In the genomic region with DNA sequence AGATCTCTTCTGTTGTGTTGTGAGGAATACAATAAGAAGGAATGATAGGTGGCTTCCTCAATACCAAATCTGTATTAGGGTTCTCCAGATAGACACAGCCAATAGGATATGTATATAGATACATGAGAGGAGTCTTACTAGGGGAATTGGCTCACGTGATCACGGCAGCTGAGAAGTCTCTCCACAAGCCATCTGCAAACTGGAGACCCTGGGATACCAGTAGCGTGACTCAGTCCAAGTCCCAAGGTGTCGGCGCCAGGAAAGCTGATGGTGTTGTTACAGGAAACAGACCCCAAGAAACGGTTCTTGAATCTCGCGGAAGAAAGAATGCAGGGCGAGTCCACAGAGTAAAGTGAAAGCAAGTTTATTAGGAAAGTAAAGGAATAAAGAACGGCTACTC, we compare ENCODE assay signal across 23 cellular contexts.
DNase-seq lines count a peak whose midpoint lies in the region; ATAC-seq, FAIRE-seq and TF ChIP-seq lines count a peak whose summit lies in the region.
"Had no signal": no experiment of that assay in that cellular context is flagged by ENCODE, and none has a peak within 500 bp of the region (broad histone marks: within the 10 kb centered on the region; RNA-seq: fewer than 3 reads in every experiment).

No MANE protein-coding gene starts in this region.

- H4K20me1 ChIP-seq in HCT116 (ENCODE audit: insufficient read depth) (no peaks in the 10 kb centered on the region), fibroblast of lung (ENCODE audit: control insufficient read depth, extremely low read depth, insufficient read depth, low read length) (no peaks in the 10 kb centered on the region)

- no peak overlapping the region for H3K4me3 Mint-ChIP-seq in T-helper 1 cell treated with Interleukin-12 subunit alpha and Interleukin-12 subunit beta and Interleukin-4 antibody, amounts not matched to agents 30 μg/mL and 1 μg/mL, for 36 hours
- H3K4me3 Mint-ChIP-seq in activated T-helper 2 cell treated with anti-CD3 and anti-CD28 coated beads, Interferon-gamma antibody, Interleukin-2, Interleukin-4, amounts not matched to agents 10 μg/mL and 5 μg/mL and 100 μg/mL, durations not matched to agents 14 hours and 24 hours and 36 hours (ENCODE audit: low read depth), result no peak overlapping the region

- H3K4me1 Mint-ChIP-seq in T-helper 1 cell treated with Interleukin-12 subunit alpha and Interleukin-12 subunit beta and Interleukin-4 antibody, amounts not matched to agents 30 μg/mL and 1 μg/mL, for 36 hours (ENCODE audit: low read depth), result peaks cover 38% of the 10 kb centered on the region
- H3K4me1 Mint-ChIP-seq in activated T-helper 2 cell treated with anti-CD3 and anti-CD28 coated beads, Interferon-gamma antibody, Interleukin-2, Interleukin-4, amounts not matched to agents 10 μg/mL and 5 μg/mL and 100 μg/mL, durations not matched to agents 14 hours and 24 hours and 36 hours (ENCODE audit: low read depth), result peaks cover 38% of the 10 kb centered on the region

- no peaks in the 10 kb centered on the region for H3K27me3 Mint-ChIP-seq in T-helper 1 cell treated with Interleukin-12 subunit alpha and Interleukin-12 subunit beta and Interleukin-4 antibody, amounts not matched to agents 30 μg/mL and 1 μg/mL, for 36 hours (ENCODE audit: low read depth)
- H3K27me3 Mint-ChIP-seq in activated T-helper 2 cell treated with anti-CD3 and anti-CD28 coated beads, Interferon-gamma antibody, Interleukin-2, Interleukin-4, amounts not matched to agents 10 μg/mL and 5 μg/mL and 100 μg/mL, durations not matched to agents 14 hours and 24 hours and 36 hours (ENCODE audit: low read depth), result no peaks in the 10 kb centered on the region

- RAD21 ChIA-PET in HCT116 (lab: Charles Lee; ENCODE audit: low non-redundant PET in 1 of 2, low total read pairs in 2 of 2, uncharacterized antibody in 2 of 2, unreplicated experiment in 2 of 2), result no interaction called here

- BruUV-seq in HCT116 (replicated peaks; lab: Mats Ljungman, UMichigan), result no TSS peak

- peaks cover 61% of the 10 kb centered on the region for H3K36me3 Mint-ChIP-seq in T-helper 1 cell treated with Interleukin-12 subunit alpha and Interleukin-12 subunit beta and Interleukin-4 antibody, amounts not matched to agents 30 μg/mL and 1 μg/mL, for 36 hours (ENCODE audit: low read depth)
- H3K36me3 Mint-ChIP-seq in activated T-helper 2 cell treated with anti-CD3 and anti-CD28 coated beads, Interferon-gamma antibody, Interleukin-2, Interleukin-4, amounts not matched to agents 10 μg/mL and 5 μg/mL and 100 μg/mL, durations not matched to agents 14 hours and 24 hours and 36 hours (ENCODE audit: low read depth), result peaks cover 89% of the 10 kb centered on the region

- no peak for TF ChIP-seq POLR2A in HCT116 (IDR thresholded peaks at IDR 0.05; ENCODE audit: borderline replicate concordance, extremely low read depth, insufficient read depth, insufficient read length)

- intact Hi-C loops in HCT116 (cut with micrococcal nuclease), result no loop called here
- intact Hi-C loops in activated T-helper 2 cell treated with anti-CD3 and anti-CD28 coated beads, Interferon-gamma antibody, Interleukin-2, Interleukin-4, amounts not matched to agents 10 μg/mL and 5 μg/mL and 100 μg/mL, durations not matched to agents 14 hours and 24 hours and 36 hours (cut with micrococcal nuclease), result no loop called here

- FAIRE-seq in RCC 7860 (lab: Jason Lieb, UNC), result no peak
- FAIRE-seq: GM18507 had no signal

- ATAC-seq in HCT116, result no peak
- ATAC-seq: gastrocnemius medialis, psoas muscle, SK-N-SH treated with all-trans-retinoic acid at 6 μM for 48 hours had no signal

- POLR2A ChIA-PET in HCT116 (lab: Charles Lee), result interaction anchor here (0.7 to 1.8 kb wide), 3 partner anchors 8 to 298 kb away, joined by 3 to 5 read pairs (median 4); no protein-coding TSS in a partner anchor

- peaks cover 48 to 92% of the 10 kb centered on the region in 2 experiments for H3K4me1 ChIP-seq in HCT116 (ENCODE audit: control insufficient read depth in 1 of 2, insufficient read depth in 2 of 2, low read length in 2 of 2)
- H3K4me1 ChIP-seq in fibroblast of lung (ENCODE audit: control insufficient read depth, extremely low read depth, insufficient read depth, low read length), result peaks cover 8% of the 10 kb centered on the region

- peaks cover 0 to 13% of the 10 kb centered on the region in 2 experiments; a peak in 1 of 4 replicates for H3K36me3 ChIP-seq in HCT116 (ENCODE audit: control insufficient read depth in 1 of 2, insufficient read depth in 2 of 2, low read length in 2 of 2)
- no peaks in the 10 kb centered on the region for H3K36me3 ChIP-seq in fibroblast of lung (ENCODE audit: control insufficient read depth, insufficient read depth, low read length)
- H3K36me3 ChIP-seq: uterus had no signal

- H3K9ac ChIP-seq in HCT116 (ENCODE audit: low read length), result no peak overlapping the region
- H3K9ac ChIP-seq in fibroblast of lung (ENCODE audit: insufficient read depth, low read length), result no peak overlapping the region

- peaks cover 26% of the 10 kb centered on the region for H3K79me2 ChIP-seq in HCT116 (ENCODE audit: insufficient read depth, low read length)
- H3K79me2 ChIP-seq in fibroblast of lung (ENCODE audit: control insufficient read depth, insufficient read depth, low read length), result no peaks in the 10 kb centered on the region

- peak overlapping the region; percentile 1; the same call in 1 of the 2 replicates for H3K4me2 ChIP-seq in HCT116 (ENCODE audit: low read length)
- H3K4me2 ChIP-seq in fibroblast of lung (ENCODE audit: extremely low read depth, insufficient read depth, low read length), result peak overlapping the region; percentile 1

- H3K4me3 ChIP-seq in HCT116 (replicated peaks in 1 of 2; ENCODE audit: low read depth in 1 of 2, low read length in 2 of 2) (no peak overlapping the region), fibroblast of lung (replicated peaks in 1 of 4; ENCODE audit: control extremely low read depth in 1 of 4, insufficient read depth in 1 of 4, low read depth in 3 of 4, low read length in 4 of 4) (peak overlapping the region; percentile 1 to 50 (median 6))
- H3K4me3 ChIP-seq: dorsolateral prefrontal cortex, gastrocnemius medialis, psoas muscle, uterus had no signal

- H3K9me3 ChIP-seq in HCT116 (ENCODE audit: control insufficient read depth in 1 of 2, insufficient read depth in 1 of 2, low read depth in 1 of 2, low read length in 2 of 2) (no peaks in the 10 kb centered on the region), fibroblast of lung (ENCODE audit: control insufficient read depth, insufficient read depth, low read depth, low read length) (no peaks in the 10 kb centered on the region)
- H3K9me3 ChIP-seq: gastrocnemius medialis, psoas muscle, uterus had no signal

- no peaks in the 10 kb centered on the region for H3K27me3 ChIP-seq in HCT116 (ENCODE audit: insufficient read depth, low read length)
- H3K27me3 ChIP-seq in fibroblast of lung (ENCODE audit: control insufficient read depth, insufficient read depth, low read length), result no peaks in the 10 kb centered on the region
- H3K27me3 ChIP-seq: dorsolateral prefrontal cortex, gastrocnemius medialis, uterus had no signal

- H3K27ac Mint-ChIP-seq in T-helper 1 cell treated with Interleukin-12 subunit alpha and Interleukin-12 subunit beta and Interleukin-4 antibody, amounts not matched to agents 30 μg/mL and 1 μg/mL, for 36 hours, result peak overlapping the region; percentile 50
- no peak overlapping the region for H3K27ac Mint-ChIP-seq in activated T-helper 2 cell treated with anti-CD3 and anti-CD28 coated beads, Interferon-gamma antibody, Interleukin-2, Interleukin-4, amounts not matched to agents 10 μg/mL and 5 μg/mL and 100 μg/mL, durations not matched to agents 14 hours and 24 hours and 36 hours

- H3K27ac ChIP-seq in HCT116 (ENCODE audit: low read depth, low read length) (no peak overlapping the region), fibroblast of lung (ENCODE audit: insufficient read depth, low read length) (peak overlapping the region; percentile 67)
- H3K27ac ChIP-seq: 22Rv1, dorsolateral prefrontal cortex, gastrocnemius medialis, psoas muscle, uterus had no signal

- H3K9me2 ChIP-seq in HCT116 (ENCODE audit: insufficient read depth), result no peaks in the 10 kb centered on the region

- no peak overlapping the region for H2AFZ ChIP-seq in HCT116 (ENCODE audit: low read depth, low read length, poor library complexity, severe bottlenecking)
- peak overlapping the region; percentile 25 for H2AFZ ChIP-seq in fibroblast of lung (ENCODE audit: low read length)

- H3K9me3 Mint-ChIP-seq in T-helper 1 cell treated with Interleukin-12 subunit alpha and Interleukin-12 subunit beta and Interleukin-4 antibody, amounts not matched to agents 30 μg/mL and 1 μg/mL, for 36 hours, result no peaks in the 10 kb centered on the region
- no peaks in the 10 kb centered on the region for H3K9me3 Mint-ChIP-seq in activated T-helper 2 cell treated with anti-CD3 and anti-CD28 coated beads, Interferon-gamma antibody, Interleukin-2, Interleukin-4, amounts not matched to agents 10 μg/mL and 5 μg/mL and 100 μg/mL, durations not matched to agents 14 hours and 24 hours and 36 hours

- no peak for DNase-seq in T-helper 1 cell
- no peak for DNase-seq in HCT116 (ENCODE audit: low read depth, low spot score)
- peak; percentile 50 to 88 for DNase-seq in fibroblast of lung (ENCODE audit: low read depth in 2 of 2)
- peak; percentile 72 for DNase-seq in myocyte (ENCODE audit: low read depth)
- DNase-seq in RCC 7860 (ENCODE audit: low spot score), result no peak
- no peak for DNase-seq in NCI-H226
- DNase-seq in activated T-helper 2 cell treated with anti-CD3 and anti-CD28 coated beads, Interferon-gamma antibody, Interleukin-2, Interleukin-4, amounts not matched to agents 10 μg/mL and 5 μg/mL and 100 μg/mL, durations not matched to agents 14 hours and 24 hours and 36 hours (ENCODE audit: low spot score), result no peak
- DNase-seq: activated CD4-positive, CD25-positive, alpha-beta regulatory T cell; activated effector memory CD4-positive, alpha-beta T cell treated with Interleukin-2 at 50 U/mL for 16 hours; amniotic stem cell; gastrocnemius medialis; HCEC 1CT; NCI-H1092 treated with DMSO at 0.1 percent for 48 hours; NCI-H2029 treated with DMSO at 0.1 percent for 48 hours; NCI-H446 treated with DMSO at 0.1 percent for 48 hours; psoas muscle; T-helper 9 cell; uterus had no signal

- TF ChIP-seq CTCF in HCT116 (IDR thresholded peaks at IDR 0.05 in 2 of 3, conservative IDR thresholded peaks at IDR 0.05 in 1 of 3; ENCODE audit: borderline replicate concordance in 1 of 3, insufficient read depth in 1 of 3, low read depth in 2 of 3, low read length in 2 of 3) (no peak), fibroblast of lung (conservative IDR thresholded peaks at IDR 0.05 in 1 of 2, IDR thresholded peaks at IDR 0.05 in 1 of 2; ENCODE audit: low read depth in 1 of 2, low read length in 2 of 2) (no peak)

- TF ChIP-seq RAD21 in HCT116 (IDR thresholded peaks at IDR 0.05; ENCODE audit: low read depth), result no peak

- CTCF ChIA-PET in HCT116 (lab: Charles Lee), result no interaction called here

TF ChIP-seq in HCT116, 20 proteins besides CTCF, POLR2A, EP300 and RAD21 (continues in another document):
- no peak for TF ChIP-seq SRF (IDR thresholded peaks at IDR 0.05; ENCODE audit: low read depth)

Comparison
In these comparisons a context has a peak if more than half of its experiments do, and no peak if none do; other contexts are left out.
1. DNase-seq: peak in fibroblast of lung (2 of 2) and myocyte (single experiment); none in T-helper 1 cell (0 of 5), HCT116 (single experiment), RCC 7860 (single experiment), NCI-H226 (single experiment) and activated T-helper 2 cell treated with anti-CD3 and anti-CD28 coated beads, Interferon-gamma antibody, Interleukin-2, Interleukin-4, amounts not matched to agents 10 μg/mL and 5 μg/mL and 100 μg/mL, durations not matched to agents 14 hours and 24 hours and 36 hours (single experiment).
2. H3K4me3 ChIP-seq: peak in fibroblast of lung (4 of 4); none in HCT116 (0 of 2).